In genomic region chr17:37359682-37360188, GRCh38 we compare ENCODE assay signal across 8 cellular contexts. TPM values are rescaled to one million over a fixed set of nuclear protein-coding genes. Genes with fewer than 3 reads are reported as not detected.
A peak's percentile ranks its signal among the peaks of the same experiment; 100 is the strongest.
DNase-seq lines count a peak whose midpoint lies in the region; ATAC-seq and TF ChIP-seq lines count a peak whose summit lies in the region.

No MANE protein-coding gene starts in this region.

- CTCF ChIA-PET in activated CD8-positive, alpha-beta T cell treated with anti-CD3 and anti-CD28 coated beads, Interleukin-2, amount 10 ng/mL, durations not matched to agents 7 days and 5 days (lab: Charles Lee) = interaction anchor here (1.0 to 2.4 kb wide), 3 partner anchors 10 to 14 kb away, joined by 5 to 21 read pairs (median 7); no protein-coding TSS in a partner anchor

- peak overlapping the region; percentile 92 for H3K9ac ChIP-seq in skeletal muscle satellite cell (ENCODE audit: low read depth, low read length)

- peaks cover 25% of the 10 kb centered on the region for H3K4me1 Mint-ChIP-seq in activated CD8-positive, alpha-beta T cell treated with anti-CD3 and anti-CD28 coated beads, Interleukin-2, amount 10 ng/mL, durations not matched to agents 7 days and 5 days (ENCODE audit: low read depth)

- peak overlapping the region; percentile 80 for H3K27ac Mint-ChIP-seq in activated CD8-positive, alpha-beta T cell treated with anti-CD3 and anti-CD28 coated beads, Interleukin-2, amount 10 ng/mL, durations not matched to agents 7 days and 5 days

- peak overlapping the region; percentile 83 to 87 for H3K27ac ChIP-seq in right atrium auricular region

- POLR2A ChIA-PET in activated CD8-positive, alpha-beta T cell treated with anti-CD3 and anti-CD28 coated beads, Interleukin-2, amount 10 ng/mL, durations not matched to agents 7 days and 5 days (lab: Charles Lee) = interaction anchor here (1.1 to 1.3 kb wide), 2 partner anchors 20 to 47 kb away, joined by 3 to 4 read pairs; partner anchors contain the start of genes ACACA and TADA2A

- TF ChIP-seq CTCF in right atrium auricular region (IDR thresholded peaks at IDR 0.05) = no peak

- H3K4me1 ChIP-seq in right atrium auricular region (peaks cover 0 to 24% of the 10 kb centered on the region in 2 donors), skeletal muscle satellite cell (ENCODE audit: control insufficient read depth, insufficient read depth, low read length) (peaks cover 18% of the 10 kb centered on the region)

- H3K4me3 ChIP-seq in right atrium auricular region (peak overlapping the region; percentile 65 to 77), skeletal muscle satellite cell (ENCODE audit: low read length) (peak overlapping the region; percentile 88)

- peaks cover 2% of the 10 kb centered on the region for H3K36me3 Mint-ChIP-seq in activated CD8-positive, alpha-beta T cell treated with anti-CD3 and anti-CD28 coated beads, Interleukin-2, amount 10 ng/mL, durations not matched to agents 7 days and 5 days (ENCODE audit: low read depth)

- no peak for ATAC-seq in activated CD8-positive, alpha-beta T cell treated with anti-CD3 and anti-CD28 coated beads, Interleukin-2, amount 10 ng/mL, durations not matched to agents 7 days and 5 days
- ATAC-seq in GM21576 (IDR thresholded peaks at IDR 0.05; ENCODE audit: unreplicated experiment) = no peak

- peak overlapping the region; percentile 90 for H3K4me2 ChIP-seq in skeletal muscle satellite cell (ENCODE audit: low read length)

- H3K27me3 ChIP-seq in right atrium auricular region (no peaks in the 10 kb centered on the region), skeletal muscle satellite cell (ENCODE audit: control insufficient read depth, insufficient read depth, low read length) (no peaks in the 10 kb centered on the region)

- H3K9me3 ChIP-seq in right atrium auricular region (no peaks in the 10 kb centered on the region), skeletal muscle satellite cell (replicated peaks; ENCODE audit: low read length) (no peaks in the 10 kb centered on the region)

- no peaks in the 10 kb centered on the region for H3K36me3 ChIP-seq in right atrium auricular region
- H3K36me3 ChIP-seq in skeletal muscle satellite cell (ENCODE audit: insufficient read depth, low read length) = no peaks in the 10 kb centered on the region

- no peaks in the 10 kb centered on the region for H3K9me3 Mint-ChIP-seq in activated CD8-positive, alpha-beta T cell treated with anti-CD3 and anti-CD28 coated beads, Interleukin-2, amount 10 ng/mL, durations not matched to agents 7 days and 5 days (ENCODE audit: insufficient read depth)

- H3K4me3 Mint-ChIP-seq in activated CD8-positive, alpha-beta T cell treated with anti-CD3 and anti-CD28 coated beads, Interleukin-2, amount 10 ng/mL, durations not matched to agents 7 days and 5 days = peak overlapping the region; percentile 61

- no peaks in the 10 kb centered on the region for H3K27me3 Mint-ChIP-seq in activated CD8-positive, alpha-beta T cell treated with anti-CD3 and anti-CD28 coated beads, Interleukin-2, amount 10 ng/mL, durations not matched to agents 7 days and 5 days (ENCODE audit: low read depth)

- peak; percentile 86 for DNase-seq in DMS79 treated with DMSO at 0.1 percent for 48 hours (lab: John Stamatoyannopoulos, UW)
- DNase-seq in DMS79 (lab: John Stamatoyannopoulos, UW) = no peak
- DNase-seq in activated CD8-positive, alpha-beta T cell treated with anti-CD3 and anti-CD28 coated beads, Interleukin-2, amount 10 ng/mL, durations not matched to agents 7 days and 5 days = no peak
- DNase-seq in right atrium auricular region (ENCODE audit: low spot score) = peak; percentile 60
- DNase-seq in NCI-H524 (lab: John Stamatoyannopoulos, UW) = no peak
- no peak for DNase-seq in DMS153 treated with DMSO at 0.1 percent for 48 hours (lab: John Stamatoyannopoulos, UW; ENCODE audit: unreplicated experiment)

RNA-seq across cellular contexts. Expression of gene C17orf78, which starts 16.1 kb away (rescaled TPM):
- total RNA-seq in activated CD8-positive, alpha-beta T cell treated with anti-CD3 and anti-CD28 coated beads, Interleukin-2, amount 10 ng/mL, durations not matched to agents 7 days and 5 days = not detected
- total RNA-seq in right atrium auricular region = not detected
- total RNA-seq in skeletal muscle satellite cell (2012; rRNA removed) = not detected in 2 replicates

RNA-seq across cellular contexts. Expression of gene ACACA, which starts 46.9 kb away (rescaled TPM):
- total RNA-seq in activated CD8-positive, alpha-beta T cell treated with anti-CD3 and anti-CD28 coated beads, Interleukin-2, amount 10 ng/mL, durations not matched to agents 7 days and 5 days = 10 to 100 TPM; 58.9 to 64.0 TPM
- 10 to 100 TPM in 1 of 2 donors, 1 to 10 TPM in 1; 8.6 to 10.2 TPM for total RNA-seq in right atrium auricular region
- 34.9 and 59.3 TPM in 2 replicates for total RNA-seq in skeletal muscle satellite cell (2012; rRNA removed)

RNA-seq across cellular contexts. Expression of gene TADA2A, which starts 47.0 kb away (rescaled TPM):
- total RNA-seq in activated CD8-positive, alpha-beta T cell treated with anti-CD3 and anti-CD28 coated beads, Interleukin-2, amount 10 ng/mL, durations not matched to agents 7 days and 5 days = 10 to 100 TPM; 35.3 to 40.6 TPM
- 10 to 100 TPM in 1 of 2 donors, 1 to 10 TPM in 1; 6.8 to 15.7 TPM for total RNA-seq in right atrium auricular region
- 10.3 and 18.0 TPM in 2 replicates for total RNA-seq in skeletal muscle satellite cell (2012; rRNA removed)

Comparison
In these comparisons a context has a peak if more than half of its experiments do, and no peak if none do; other contexts are left out.
1. DNase-seq: peak in DMS79 treated with DMSO at 0.1 percent for 48 hours (single experiment) and right atrium auricular region (single experiment); none in DMS79 (single experiment), activated CD8-positive, alpha-beta T cell treated with anti-CD3 and anti-CD28 coated beads, Interleukin-2, amount 10 ng/mL, durations not matched to agents 7 days and 5 days (single experiment), NCI-H524 (0 of 2) and DMS153 treated with DMSO at 0.1 percent for 48 hours (single experiment).
2. RNA of gene ACACA, which starts 46.9 kb away (total RNA-seq): 58.9 to 64.0 TPM in activated CD8-positive, alpha-beta T cell treated with anti-CD3 and anti-CD28 coated beads, Interleukin-2, amount 10 ng/mL, durations not matched to agents 7 days and 5 days; 8.6 to 10.2 TPM in right atrium auricular region; every median in the first group is over 4 times any median in the second.